Comparison of ENCODE assay signal across 7 cellular contexts in the genomic region with DNA sequence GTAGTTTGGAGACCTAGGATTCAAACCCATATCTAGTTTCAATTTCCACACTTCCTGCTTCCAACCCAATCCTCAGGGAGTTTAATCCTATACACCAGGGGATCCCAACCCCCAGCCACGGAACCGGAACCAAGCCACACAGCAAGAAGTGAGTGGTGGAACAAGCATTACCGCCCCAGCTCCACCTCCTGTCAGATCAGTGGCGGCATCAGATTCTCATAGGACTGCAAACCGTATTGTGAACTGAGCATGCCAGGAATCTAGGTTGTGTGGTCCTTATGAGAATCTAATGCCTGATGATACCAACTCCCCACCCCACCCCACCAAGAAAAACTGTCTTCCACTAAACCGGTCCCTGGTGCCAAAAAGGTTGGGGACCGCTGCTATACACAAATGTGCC.
"Had no signal": no experiment of that assay in that cellular context is flagged by ENCODE, and none has a peak within 500 bp of the region (broad histone marks: within the 10 kb centered on the region; RNA-seq: fewer than 3 reads in every experiment).

No MANE protein-coding gene starts in this region.

- H3K9me3 Mint-ChIP-seq: GM23338, H9, IgD-negative memory B cell had no signal

- ATAC-seq: GM23338 had no signal

- H3K4me3 ChIP-seq: GM23338 had no signal

- H3K4me2 ChIP-seq: GM23338 had no signal

- FAIRE-seq: H1, H54, HTR-8/SVneo had no signal

- H2AFZ ChIP-seq: GM23338 had no signal

- H3K4me3 Mint-ChIP-seq: GM23338, H9, IgD-negative memory B cell had no signal

- H3K27ac Mint-ChIP-seq: GM23338, H9, IgD-negative memory B cell had no signal

- DNase-seq: H9, HCEC 1CT had no signal

- H3K27me3 Mint-ChIP-seq: IgD-negative memory B cell had no signal

- H3K4me1 Mint-ChIP-seq: GM23338, H9, IgD-negative memory B cell had no signal
